ENCODE assay signal across 13 cellular contexts in the genomic region with DNA sequence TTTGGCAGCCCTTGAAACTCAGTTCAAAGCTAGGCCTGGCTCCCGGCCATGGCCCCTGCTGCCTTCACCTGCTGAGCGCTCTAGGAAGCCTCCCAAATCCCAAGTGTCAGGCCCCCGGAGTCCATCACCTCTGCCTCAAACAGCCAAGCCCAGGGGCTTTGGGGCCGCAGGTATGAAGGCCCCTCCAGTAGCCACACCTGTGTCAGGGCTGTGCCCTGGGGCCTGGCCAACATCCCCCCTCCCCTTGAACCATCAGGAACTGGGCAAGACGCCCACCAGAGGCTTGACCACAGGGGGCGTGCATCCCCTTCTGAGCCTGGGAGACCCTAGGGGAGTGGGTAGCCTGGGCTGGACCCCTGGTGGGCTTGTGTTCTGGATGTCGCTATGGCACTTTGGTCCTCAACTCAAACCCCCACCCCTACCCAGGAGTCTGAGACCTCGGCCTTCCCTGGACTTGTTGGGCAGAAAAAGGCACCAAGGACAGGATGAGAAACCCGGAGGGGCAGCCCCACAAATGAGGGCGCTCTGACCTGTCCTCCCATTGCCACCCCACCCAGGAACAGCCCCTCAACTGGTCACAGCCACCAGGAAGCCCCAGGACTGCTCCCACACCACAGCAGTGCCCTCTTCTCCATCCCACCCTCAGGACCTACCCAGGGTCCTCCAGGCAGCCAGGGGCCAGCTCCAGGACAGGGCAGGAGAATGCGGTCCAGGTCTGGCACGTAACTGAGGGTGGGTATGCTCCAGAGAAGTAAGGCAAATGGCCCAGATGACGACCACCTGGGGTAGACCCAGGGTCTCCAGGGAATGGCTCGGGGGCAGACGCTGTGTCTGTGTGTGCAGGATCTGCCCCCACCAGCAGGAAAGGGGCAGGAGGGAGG. TPM values are rescaled to one million over a fixed set of nuclear protein-coding genes. Genes with fewer than 3 reads are reported as not detected.
DNase-seq lines count a peak whose midpoint lies in the region; ATAC-seq and TF ChIP-seq lines count a peak whose summit lies in the region.
"Had no signal": no experiment of that assay in that cellular context is flagged by ENCODE, and none has a peak within 500 bp of the region (broad histone marks: within the 10 kb centered on the region; RNA-seq: fewer than 3 reads in every experiment).

No MANE protein-coding gene starts in this region.

- H3K79me2 ChIP-seq in OCI-LY1 (ENCODE audit: insufficient read depth, low read length) = peaks cover 4% of the 10 kb centered on the region

- no peak overlapping the region for H3K4me3 Mint-ChIP-seq in CD8-positive, alpha-beta T cell
- no peak overlapping the region for H3K4me3 Mint-ChIP-seq in type B pancreatic cell

- H3K4me3 ChIP-seq in BLaER1 = peak overlapping the region; percentile 98
- H3K4me3 ChIP-seq in CD8-positive, alpha-beta T cell (ENCODE audit: low read depth, low read length) = no peak overlapping the region
- peak overlapping the region; percentile 10 for H3K4me3 ChIP-seq in OCI-LY1 (ENCODE audit: low read depth, low read length, poor library complexity, severe bottlenecking)
- no peak overlapping the region for H3K4me3 ChIP-seq in gastroesophageal sphincter
- H3K4me3 ChIP-seq: left lung, Peyer's patch had no signal

- no peaks in the 10 kb centered on the region for H3K27me3 Mint-ChIP-seq in CD8-positive, alpha-beta T cell (ENCODE audit: low read depth)
- no peaks in the 10 kb centered on the region for H3K27me3 Mint-ChIP-seq in type B pancreatic cell

- CTCF ChIA-PET in CD8-positive, alpha-beta T cell (lab: Charles Lee) = no interaction called here

- peak overlapping the region; percentile 41 for H3K27ac Mint-ChIP-seq in CD8-positive, alpha-beta T cell
- no peak overlapping the region for H3K27ac Mint-ChIP-seq in type B pancreatic cell

- TF ChIP-seq POLR2A in gastroesophageal sphincter (IDR thresholded peaks at IDR 0.05) = no peak

- POLR2A ChIA-PET in CD8-positive, alpha-beta T cell (lab: Charles Lee) = no interaction called here

- no peaks in the 10 kb centered on the region for H3K27me3 ChIP-seq in BLaER1
- H3K27me3 ChIP-seq in CD8-positive, alpha-beta T cell (ENCODE audit: insufficient read depth, low read length) = no peaks in the 10 kb centered on the region
- no peaks in the 10 kb centered on the region for H3K27me3 ChIP-seq in OCI-LY1 (ENCODE audit: insufficient read depth, low read length)
- no peaks in the 10 kb centered on the region for H3K27me3 ChIP-seq in gastroesophageal sphincter
- H3K27me3 ChIP-seq: left lung, Peyer's patch had no signal

- no peak for TF ChIP-seq CTCF in CD8-positive, alpha-beta T cell (IDR thresholded peaks at IDR 0.05)
- TF ChIP-seq CTCF in OCI-LY1 (IDR thresholded peaks at IDR 0.05; ENCODE audit: low read length) (no peak), gastroesophageal sphincter (IDR thresholded peaks at IDR 0.05) (no peak), type B pancreatic cell (conservative IDR thresholded peaks at IDR 0.05) (no peak)

- H3K4me2 ChIP-seq in BLaER1 (peak overlapping the region; percentile 98), OCI-LY1 (ENCODE audit: low read length) (peak overlapping the region; percentile 51)

- intact Hi-C loops in CD8-positive, alpha-beta T cell (cut with DNase I, micrococcal nuclease) = loop anchor here in 1 of 2 experiments (10.0 kb wide), 2 partner anchors 1248 to 1358 kb away; a partner anchor contains a TSS

- H3K9me3 Mint-ChIP-seq in CD8-positive, alpha-beta T cell = no peaks in the 10 kb centered on the region
- H3K9me3 Mint-ChIP-seq in type B pancreatic cell = no peaks in the 10 kb centered on the region

- H3K36me3 Mint-ChIP-seq in CD8-positive, alpha-beta T cell = peaks cover 26% of the 10 kb centered on the region
- H3K36me3 Mint-ChIP-seq in type B pancreatic cell = peaks cover 2% of the 10 kb centered on the region

- H3K9ac ChIP-seq in BLaER1 (peak overlapping the region; percentile 100), OCI-LY1 (ENCODE audit: low read length) (peak overlapping the region; percentile 27; the same call in 1 of the 2 replicates)

- no peaks in the 10 kb centered on the region for H3K9me2 ChIP-seq in OCI-LY1 (ENCODE audit: low read depth, low read length)

- H3K36me3 ChIP-seq in BLaER1 (peaks cover 24% of the 10 kb centered on the region), OCI-LY1 (ENCODE audit: insufficient read depth, low read length) (peaks cover 12% of the 10 kb centered on the region; the same call in 1 of the 2 replicates), gastroesophageal sphincter (peaks cover 0 to 32% of the 10 kb centered on the region in 2 donors)
- no peaks in the 10 kb centered on the region for H3K36me3 ChIP-seq in CD8-positive, alpha-beta T cell (ENCODE audit: insufficient read depth, low read length)

- H3K4me1 ChIP-seq in BLaER1 (peaks cover 72% of the 10 kb centered on the region), OCI-LY1 (ENCODE audit: insufficient read depth, low read length, severe bottlenecking) (peaks cover 69% of the 10 kb centered on the region), gastroesophageal sphincter (peaks cover 0 to 80% (median 24%) of the 10 kb centered on the region in 3 donors)
- H3K4me1 ChIP-seq in CD8-positive, alpha-beta T cell (ENCODE audit: insufficient read depth, low read length) = peaks cover 37% of the 10 kb centered on the region

- DNase-seq in CD8-positive, alpha-beta T cell = no peak
- DNase-seq in COLO668 (lab: John Stamatoyannopoulos, UW; ENCODE audit: unreplicated experiment) = no peak
- no peak for DNase-seq in type B pancreatic cell (ENCODE audit: extremely low spot score, unreplicated experiment)
- no peak for DNase-seq in NCI-H446 treated with DMSO at 0.1 percent for 48 hours (lab: John Stamatoyannopoulos, UW)
- no peak for DNase-seq in NCI-H2196 (lab: John Stamatoyannopoulos, UW; ENCODE audit: unreplicated experiment)
- DNase-seq: effector CD4-positive, alpha-beta T cell; T-helper 2 cell; trophoblast cell had no signal

- H3K4me1 Mint-ChIP-seq in CD8-positive, alpha-beta T cell (ENCODE audit: low read depth) = peaks cover 46% of the 10 kb centered on the region
- H3K4me1 Mint-ChIP-seq in type B pancreatic cell (ENCODE audit: unreplicated experiment) = peaks cover 6% of the 10 kb centered on the region

- no peak overlapping the region for H2AFZ ChIP-seq in OCI-LY1 (ENCODE audit: low read length)

- no peaks in the 10 kb centered on the region for H3F3A ChIP-seq in OCI-LY1 (ENCODE audit: insufficient read depth, low read length)

- no peak for ATAC-seq in CD8-positive, alpha-beta T cell
- no peak for ATAC-seq in gastroesophageal sphincter
- ATAC-seq: left lung had no signal

- H3K27ac ChIP-seq in BLaER1 = peak overlapping the region; percentile 100
- no peak overlapping the region for H3K27ac ChIP-seq in CD8-positive, alpha-beta T cell (ENCODE audit: low read depth, low read length)
- peak overlapping the region; percentile 88 for H3K27ac ChIP-seq in OCI-LY1 (ENCODE audit: low read depth, low read length, poor library complexity, severe bottlenecking)
- H3K27ac ChIP-seq in gastroesophageal sphincter = peak overlapping the region in 3 of 4 donors; percentile 7 to 44 (median 31)

- H3K9me3 ChIP-seq in BLaER1 (no peaks in the 10 kb centered on the region), OCI-LY1 (ENCODE audit: low read length) (no peaks in the 10 kb centered on the region), gastroesophageal sphincter (no peaks in the 10 kb centered on the region)
- H3K9me3 ChIP-seq in CD8-positive, alpha-beta T cell (ENCODE audit: low read length) = no peaks in the 10 kb centered on the region
- H3K9me3 ChIP-seq: left lung, Peyer's patch had no signal

- no peak for TF ChIP-seq EP300 in gastroesophageal sphincter (IDR thresholded peaks at IDR 0.05)

- 80% methylated on average over 1 of the region's 15 CpGs; no CpG with 5 or more reads in 1 of the 2 donors for WGBS in gastroesophageal sphincter (ENCODE audit: low coverage in 1 of 2), 2 donors

- H4K20me1 ChIP-seq in BLaER1 (peaks cover 68% of the 10 kb centered on the region), OCI-LY1 (ENCODE audit: insufficient read depth, low read length) (no peaks in the 10 kb centered on the region)

RNA-seq across cellular contexts. Expression of a gene that starts 4.2 kb away (rescaled TPM):
- total RNA-seq in CD8-positive, alpha-beta T cell = 10 to 100 TPM; 61.2 to 62.6 TPM
- total RNA-seq in gastroesophageal sphincter (10 to 100 TPM; 34.1 to 54.0 (median 38.6) TPM), type B pancreatic cell (ENCODE audit: low replicate concordance) (40.2 and 46.0 TPM in 2 replicates)

RNA-seq across cellular contexts. Expression of a gene that starts 4.8 kb away (rescaled TPM):
- 10 to 100 TPM; 14.5 to 14.8 TPM for total RNA-seq in CD8-positive, alpha-beta T cell
- 10 to 100 TPM; 46.6 to 94.2 (median 64.6) TPM for total RNA-seq in gastroesophageal sphincter
- 38.5 and 41.0 TPM in 2 replicates for total RNA-seq in type B pancreatic cell (ENCODE audit: low replicate concordance)

RNA-seq across cellular contexts. Expression of a gene that starts 5.0 kb away (rescaled TPM):
- 100 to 1,000 TPM; 131 to 137 TPM for total RNA-seq in CD8-positive, alpha-beta T cell
- total RNA-seq in gastroesophageal sphincter = 1 to 10 TPM; 6.0 to 8.2 (median 7.1) TPM
- 35.9 and 91.4 TPM in 2 replicates for total RNA-seq in type B pancreatic cell (ENCODE audit: low replicate concordance)

RNA-seq across cellular contexts. Expression of a gene that starts 32.2 kb away (rescaled TPM):
- total RNA-seq in CD8-positive, alpha-beta T cell = 1 to 10 TPM; 1.8 to 1.9 TPM
- total RNA-seq in gastroesophageal sphincter (10 to 100 TPM in 1 of 4 donors, 1 to 10 TPM in 3; 1.2 to 18.4 (median 4.9) TPM), type B pancreatic cell (ENCODE audit: low replicate concordance) (0.90 and 3.2 TPM in 2 replicates)

Comparison
In these comparisons a context has a peak if more than half of its experiments do, and no peak if none do; other contexts are left out.
1. H3K4me3 ChIP-seq: peak in BLaER1 (single experiment) and OCI-LY1 (single experiment); none in CD8-positive, alpha-beta T cell (single experiment) and gastroesophageal sphincter (0 of 2).